Comparison of ENCODE assay signal across 17 cellular contexts in genomic region chr9:3435732-3436131, GRCh38.
"Had no signal": no experiment of that assay in that cellular context is flagged by ENCODE, and none has a peak within 500 bp of the region (broad histone marks: within the 10 kb centered on the region; RNA-seq: fewer than 3 reads in every experiment).

No MANE protein-coding gene starts in this region.

- H3K36me3 ChIP-seq: gastroesophageal sphincter, prostate gland, sigmoid colon had no signal

- H3K27me3 ChIP-seq: dorsolateral prefrontal cortex, gastroesophageal sphincter, hepatocyte, sigmoid colon had no signal

- H3K4me3 Mint-ChIP-seq: activated naive CD8-positive, alpha-beta T cell treated with anti-CD3 and anti-CD28 coated beads, Interleukin-2, amount 50 U/mL, for 24 hours; activated T-helper 1 cell treated with anti-CD3 and anti-CD28 coated beads, Interleukin-12 subunit alpha, Interleukin-12 subunit beta, Interleukin-2, Interleukin-4 antibody, amounts not matched to agents 30 ng/mL and 10 ng/mL and 1 ng/mL, durations not matched to agents 14 hours and 24 hours and 36 hours; endodermal cell; nephron progenitor cell; stimulated activated naive CD8-positive, alpha-beta T cell treated with anti-CD3 and anti-CD28 coated beads, Interleukin-15, amount 100 ng/mL, for 72 hours; T-helper 2 cell treated with Interferon-gamma antibody and Interleukin-4, amounts not matched to agents 5 μg/mL and 100 μg/mL, for 36 hours; type B pancreatic cell had no signal

- H3K27me3 Mint-ChIP-seq: activated naive CD8-positive, alpha-beta T cell treated with anti-CD3 and anti-CD28 coated beads, Interleukin-2, amount 50 U/mL, for 24 hours; stimulated activated naive CD8-positive, alpha-beta T cell treated with anti-CD3 and anti-CD28 coated beads, Interleukin-15, amount 100 ng/mL, for 72 hours; type B pancreatic cell had no signal

- H3K27ac ChIP-seq: dorsolateral prefrontal cortex, gastroesophageal sphincter, hepatocyte, prostate gland, sigmoid colon had no signal

- H3K9me3 Mint-ChIP-seq: activated naive CD8-positive, alpha-beta T cell treated with anti-CD3 and anti-CD28 coated beads, Interleukin-2, amount 50 U/mL, for 24 hours; activated T-helper 1 cell treated with anti-CD3 and anti-CD28 coated beads, Interleukin-12 subunit alpha, Interleukin-12 subunit beta, Interleukin-2, Interleukin-4 antibody, amounts not matched to agents 30 ng/mL and 10 ng/mL and 1 ng/mL, durations not matched to agents 14 hours and 24 hours and 36 hours; endodermal cell; nephron progenitor cell; stimulated activated naive CD8-positive, alpha-beta T cell treated with anti-CD3 and anti-CD28 coated beads, Interleukin-15, amount 100 ng/mL, for 72 hours; T-helper 2 cell treated with Interferon-gamma antibody and Interleukin-4, amounts not matched to agents 5 μg/mL and 100 μg/mL, for 36 hours had no signal

- H3K9me3 ChIP-seq: gastroesophageal sphincter, prostate gland had no signal

- H3K4me1 ChIP-seq: prostate gland had no signal

- DNase-seq: activated CD4-positive, alpha-beta T cell treated with anti-CD3 and anti-CD28 coated beads, Interleukin-2, amount 50 U/mL, for 1 hour; activated naive CD4-positive, alpha-beta T cell; activated naive CD8-positive, alpha-beta T cell treated with anti-CD3 and anti-CD28 coated beads, Interleukin-2, amount 50 U/mL, for 24 hours; aorta; dorsolateral prefrontal cortex; endodermal cell; nephron progenitor cell; sigmoid colon; stimulated activated CD4-positive, alpha-beta T cell treated with anti-CD3 and anti-CD28 coated beads, Interleukin-1b, Interleukin-23, amount 100 ng/mL, for 48 hours; stimulated activated naive CD8-positive, alpha-beta T cell treated with anti-CD3 and anti-CD28 coated beads, Interleukin-15, amount 100 ng/mL, for 72 hours; SW 1271 had no signal

- H3K4me3 ChIP-seq: dorsolateral prefrontal cortex, gastroesophageal sphincter, hepatocyte, prostate gland, sigmoid colon had no signal

- H3K27ac Mint-ChIP-seq: activated naive CD8-positive, alpha-beta T cell treated with anti-CD3 and anti-CD28 coated beads, Interleukin-2, amount 50 U/mL, for 24 hours; activated T-helper 1 cell treated with anti-CD3 and anti-CD28 coated beads, Interleukin-12 subunit alpha, Interleukin-12 subunit beta, Interleukin-2, Interleukin-4 antibody, amounts not matched to agents 30 ng/mL and 10 ng/mL and 1 ng/mL, durations not matched to agents 14 hours and 24 hours and 36 hours; endodermal cell; nephron progenitor cell; stimulated activated naive CD8-positive, alpha-beta T cell treated with anti-CD3 and anti-CD28 coated beads, Interleukin-15, amount 100 ng/mL, for 72 hours; T-helper 2 cell treated with Interferon-gamma antibody and Interleukin-4, amounts not matched to agents 5 μg/mL and 100 μg/mL, for 36 hours; type B pancreatic cell had no signal

- H3K4me1 Mint-ChIP-seq: endodermal cell, nephron progenitor cell had no signal

- ATAC-seq: activated naive CD8-positive, alpha-beta T cell treated with anti-CD3 and anti-CD28 coated beads, Interleukin-2, amount 50 U/mL, for 24 hours; gastroesophageal sphincter; stimulated activated naive CD8-positive, alpha-beta T cell treated with anti-CD3 and anti-CD28 coated beads, Interleukin-15, amount 100 ng/mL, for 72 hours had no signal
